Comparison of ENCODE assay signal across 8 cellular contexts in genomic region chr6:119148102-119148824, GRCh38.
DNase-seq lines count a peak whose midpoint lies in the region; ATAC-seq and TF ChIP-seq lines count a peak whose summit lies in the region.

No MANE protein-coding gene starts in this region.

- peak overlapping the region; percentile 79 for H3K27ac Mint-ChIP-seq in activated T-helper 2 cell treated with anti-CD3 and anti-CD28 coated beads, Interferon-gamma antibody, Interleukin-2, Interleukin-4, amounts not matched to agents 10 μg/mL and 5 μg/mL and 100 μg/mL, durations not matched to agents 14 hours and 24 hours and 36 hours

- no peak overlapping the region for H3K4me3 Mint-ChIP-seq in activated T-helper 2 cell treated with anti-CD3 and anti-CD28 coated beads, Interferon-gamma antibody, Interleukin-2, Interleukin-4, amounts not matched to agents 10 μg/mL and 5 μg/mL and 100 μg/mL, durations not matched to agents 14 hours and 24 hours and 36 hours (ENCODE audit: low read depth)

- peaks cover 19% of the 10 kb centered on the region for H3K9me3 Mint-ChIP-seq in activated T-helper 2 cell treated with anti-CD3 and anti-CD28 coated beads, Interferon-gamma antibody, Interleukin-2, Interleukin-4, amounts not matched to agents 10 μg/mL and 5 μg/mL and 100 μg/mL, durations not matched to agents 14 hours and 24 hours and 36 hours

- ATAC-seq in GM21381 (IDR thresholded peaks at IDR 0.05; ENCODE audit: unreplicated experiment) = no peak
- ATAC-seq in GM18858 (IDR thresholded peaks at IDR 0.05; ENCODE audit: unreplicated experiment) = no peak

- H3K4me1 Mint-ChIP-seq in activated T-helper 2 cell treated with anti-CD3 and anti-CD28 coated beads, Interferon-gamma antibody, Interleukin-2, Interleukin-4, amounts not matched to agents 10 μg/mL and 5 μg/mL and 100 μg/mL, durations not matched to agents 14 hours and 24 hours and 36 hours (ENCODE audit: low read depth) = peaks cover 56% of the 10 kb centered on the region

- intact Hi-C loops in activated T-helper 2 cell treated with anti-CD3 and anti-CD28 coated beads, Interferon-gamma antibody, Interleukin-2, Interleukin-4, amounts not matched to agents 10 μg/mL and 5 μg/mL and 100 μg/mL, durations not matched to agents 14 hours and 24 hours and 36 hours (cut with micrococcal nuclease) = loop anchor here (5.0 to 10.0 kb wide), 3 partner anchors 527 to 709 kb away; no protein-coding TSS in a partner anchor
- intact Hi-C loops in head of caudate nucleus (cut with DNase I) = no loop called here

- peak; percentile 63 for TF ChIP-seq CTCF in GM10266 (IDR thresholded peaks at IDR 0.05; ENCODE audit: control insufficient read depth, insufficient read depth, low read depth, missing control alignments)

- DNase-seq in AG08395 (ENCODE audit: low spot score) = peak; percentile 72
- peak; percentile 51 for DNase-seq in GM10266 (ENCODE audit: extremely low spot score)
- peak; percentile 22 for DNase-seq in NCI-H146 (lab: John Stamatoyannopoulos, UW)
- no peak for DNase-seq in activated T-helper 2 cell treated with anti-CD3 and anti-CD28 coated beads, Interferon-gamma antibody, Interleukin-2, Interleukin-4, amounts not matched to agents 10 μg/mL and 5 μg/mL and 100 μg/mL, durations not matched to agents 14 hours and 24 hours and 36 hours (ENCODE audit: low spot score)
- peak in 25 of 42 donors; percentile 18 to 77 (median 46) for DNase-seq in head of caudate nucleus
- DNase-seq in renal cortical epithelial cell (ENCODE audit: low read depth) = peak; percentile 76

- H3K27me3 Mint-ChIP-seq in activated T-helper 2 cell treated with anti-CD3 and anti-CD28 coated beads, Interferon-gamma antibody, Interleukin-2, Interleukin-4, amounts not matched to agents 10 μg/mL and 5 μg/mL and 100 μg/mL, durations not matched to agents 14 hours and 24 hours and 36 hours (ENCODE audit: low read depth) = peaks cover 2% of the 10 kb centered on the region

- peaks cover 14% of the 10 kb centered on the region for H3K36me3 Mint-ChIP-seq in activated T-helper 2 cell treated with anti-CD3 and anti-CD28 coated beads, Interferon-gamma antibody, Interleukin-2, Interleukin-4, amounts not matched to agents 10 μg/mL and 5 μg/mL and 100 μg/mL, durations not matched to agents 14 hours and 24 hours and 36 hours (ENCODE audit: low read depth)
